23 cellular contexts compared by ENCODE assay signal in the genomic region with DNA sequence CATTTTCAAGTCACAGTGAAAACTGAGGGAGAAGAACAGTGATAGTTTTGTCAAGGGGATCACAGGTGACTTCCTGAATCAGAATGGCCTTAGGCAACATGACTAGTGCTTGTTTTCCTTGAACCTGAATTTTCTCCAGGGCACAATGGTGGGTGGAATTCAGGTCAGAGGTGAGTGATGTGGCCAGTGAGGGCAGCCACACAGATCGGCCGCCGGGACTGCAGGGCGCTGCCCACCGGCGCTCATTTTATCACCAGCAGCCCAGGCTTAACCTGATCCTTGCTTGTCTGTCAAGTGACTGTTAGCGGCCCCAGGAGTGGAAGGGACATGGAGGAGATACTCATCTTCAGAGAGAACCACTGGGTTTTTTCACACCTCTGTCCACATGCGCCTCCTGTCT.
DNase-seq lines count a peak whose midpoint lies in the region; ATAC-seq and TF ChIP-seq lines count a peak whose summit lies in the region.
"Had no signal": no experiment of that assay in that cellular context is flagged by ENCODE, and none has a peak within 500 bp of the region (broad histone marks: within the 10 kb centered on the region; RNA-seq: fewer than 3 reads in every experiment).

No MANE protein-coding gene starts in this region.

- H3K27me3 ChIP-seq in heart right ventricle (no peaks in the 10 kb centered on the region), muscle layer of duodenum (ENCODE audit: low read depth, low read length) (no peaks in the 10 kb centered on the region)

- TF ChIP-seq CTCF in heart right ventricle (IDR thresholded peaks at IDR 0.05) = no peak
- no peak for TF ChIP-seq CTCF in GM13976 (IDR thresholded peaks at IDR 0.05; ENCODE audit: borderline replicate concordance, control extremely low read depth, extremely low read depth, insufficient read depth, missing control alignments)

- peaks cover 0 to 23% (median 11%) of the 10 kb centered on the region in 9 donors for H3K4me1 ChIP-seq in heart right ventricle
- peaks cover 11 to 18% of the 10 kb centered on the region in 2 donors for H3K4me1 ChIP-seq in muscle layer of duodenum (ENCODE audit: control insufficient read depth in 1 of 2, insufficient read depth in 2 of 2, low read length in 2 of 2)

- in situ Hi-C loops in GM13976 (cut with MboI; ENCODE audit: low sequenced_read_pairs, unreplicated experiment) = no loop called here

- ATAC-seq in Right ventricle myocardium superior (ENCODE audit: poor library complexity) (peak; percentile 1), Right ventricle myocardium inferior (no peak), heart right ventricle (peak in 2 of 8 donors; percentile 7 to 16)
- ATAC-seq: effector memory CD8-positive, alpha-beta T cell had no signal

- WGBS in heart right ventricle, 2 donors = 61 to 75% methylated on average over 8 of the region's 8 CpGs

- H3K27ac ChIP-seq in heart right ventricle (peak overlapping the region in 9 of 10 donors; percentile 39 to 74 (median 65)), muscle layer of duodenum (ENCODE audit: low read length) (peak overlapping the region; percentile 86)
- H3K27ac ChIP-seq: 22Rv1 had no signal

- H3K4me3 ChIP-seq in heart right ventricle = no peak overlapping the region
- H3K4me3 ChIP-seq in muscle layer of duodenum (ENCODE audit: low read depth in 1 of 2, low read length in 2 of 2) = no peak overlapping the region
- H3K4me3 ChIP-seq: thoracic aorta had no signal

- H3K9me3 ChIP-seq in heart right ventricle (no peaks in the 10 kb centered on the region), muscle layer of duodenum (ENCODE audit: control insufficient read depth in 1 of 2, low read length in 2 of 2) (no peaks in the 10 kb centered on the region)
- H3K9me3 ChIP-seq: thoracic aorta had no signal

- intact Hi-C loops in Right ventricle myocardium superior (cut with DNase I) (no loop called here), Right ventricle myocardium inferior (cut with DNase I) (no loop called here), heart right ventricle (cut with DNase I) (loop anchor here in 2 of 10 donors (5.0 to 10.0 kb wide), 2 partner anchors 96 to 109 kb away; a partner anchor contains a TSS)

- DNase-seq in Right ventricle myocardium superior (no peak), Right ventricle myocardium inferior (ENCODE audit: missing footprints) (no peak), heart right ventricle (no peak), GM13976 (ENCODE audit: low spot score) (no peak), GM03348 (ENCODE audit: low spot score) (no peak), COLO829 (ENCODE audit: low spot score) (no peak), epidermal melanocyte (ENCODE audit: insufficient read length, low spot score) (no peak)
- DNase-seq: activated CD4-positive, alpha-beta memory T cell treated with anti-CD3 and anti-CD28 coated beads for 36 hours; activated T-cell treated with anti-CD3 and anti-CD28 coated beads for 4 hours; AML-193; cerebellar nuclear complex; COR-L47; effector memory CD8-positive, alpha-beta T cell; H7; hippocampal formation; kidney glomerular epithelial cell; NCI-H1417; NCI-H2171; NCI-H526 treated with DMSO at 0.1 percent for 48 hours; stimulated activated CD4-positive, alpha-beta T cell treated with anti-CD3 and anti-CD28 coated beads, Interleukin-15, amount 100 ng/mL, for 24 hours had no signal

- peaks cover 0 to 86% (median 3%) of the 10 kb centered on the region in 9 donors for H3K36me3 ChIP-seq in heart right ventricle
- H3K36me3 ChIP-seq in muscle layer of duodenum (ENCODE audit: control insufficient read depth in 1 of 2, insufficient read depth in 2 of 2, low read length in 2 of 2) = peaks cover 4 to 21% of the 10 kb centered on the region in 2 donors
